In the genomic region with DNA sequence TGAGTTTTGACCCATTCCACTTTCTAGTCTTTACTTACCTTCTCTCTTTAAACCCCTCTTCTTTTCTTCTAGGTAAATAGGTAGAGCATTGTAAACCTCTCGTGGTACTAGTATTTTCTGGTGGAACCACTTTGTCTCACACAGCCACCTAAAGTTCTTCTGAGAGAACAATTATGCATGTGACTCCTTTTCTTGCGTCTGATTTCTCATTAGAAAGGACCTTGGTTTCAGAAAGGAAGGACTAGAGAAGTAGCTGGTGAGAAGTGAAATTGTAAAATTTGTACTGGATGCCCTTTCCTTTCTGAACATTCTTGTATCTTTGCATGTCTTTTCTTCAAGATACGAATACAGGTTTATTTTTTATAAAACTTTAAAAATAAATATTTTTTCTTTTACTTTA, we compare ENCODE assay signal across 23 cellular contexts.
DNase-seq lines count a peak whose midpoint lies in the region; ATAC-seq and TF ChIP-seq lines count a peak whose summit lies in the region.
"Had no signal": no experiment of that assay in that cellular context is flagged by ENCODE, and none has a peak within 500 bp of the region (broad histone marks: within the 10 kb centered on the region; RNA-seq: fewer than 3 reads in every experiment).

No MANE protein-coding gene starts in this region.

- no peak for DNase-seq in GM03348 (ENCODE audit: low spot score)
- no peak for DNase-seq in left cardiac atrium
- no peak for DNase-seq in activated CD4-positive, CD25-positive, alpha-beta regulatory T cell (lab: John Stamatoyannopoulos, UW)
- no peak for DNase-seq in glutamatergic neuron
- DNase-seq: activated CD4-positive, alpha-beta T cell treated with anti-CD3 and anti-CD28 coated beads for 48 hours; activated naive CD4-positive, alpha-beta T cell treated with anti-CD3 and anti-CD28 coated beads for 36 hours; activated T-cell treated with anti-CD3 and anti-CD28 coated beads, Interleukin-2, amount 50 U/mL, for 72 hours; amygdala; CD4-positive, CD25-positive, alpha-beta regulatory T cell; H7; NCI-H1436; NCI-H510A treated with DMSO at 0.1 percent for 48 hours; psoas muscle; stimulated activated CD4-positive, alpha-beta T cell treated with anti-CD3 and anti-CD28 coated beads, Interleukin-2, amount 100 ng/mL, for 24 hours; testis; uterus had no signal

- peaks cover 2% of the 10 kb centered on the region for H3K9me3 Mint-ChIP-seq in glutamatergic neuron (ENCODE audit: unreplicated experiment)

- intact Hi-C loops in left cardiac atrium (cut with DNase I), result no loop called here

- peak; percentile 73 for ATAC-seq in GM18907 (IDR thresholded peaks at IDR 0.05; ENCODE audit: unreplicated experiment)
- ATAC-seq in GM21526 (IDR thresholded peaks at IDR 0.05; ENCODE audit: low FRiP score, unreplicated experiment), result peak; percentile 70
- peak; percentile 65 for ATAC-seq in HG03460 (IDR thresholded peaks at IDR 0.05; ENCODE audit: unreplicated experiment)
- ATAC-seq in left cardiac atrium, result no peak
- ATAC-seq: activated T-cell treated with anti-CD3 and anti-CD28 coated beads, Interleukin-2, amount 50 U/mL, for 72 hours; psoas muscle; stimulated activated effector memory CD8-positive, alpha-beta T cell treated with anti-CD3 and anti-CD28 coated beads, Interleukin-12 subunit alpha, Interleukin-12 subunit beta, amount 100 ng/mL, for 72 hours had no signal

- no peaks in the 10 kb centered on the region for H3K4me1 Mint-ChIP-seq in glutamatergic neuron (ENCODE audit: low read depth, unreplicated experiment)
- H3K4me1 Mint-ChIP-seq: stimulated activated effector memory CD8-positive, alpha-beta T cell treated with anti-CD3 and anti-CD28 coated beads, Interleukin-12 subunit alpha, Interleukin-12 subunit beta, amount 100 ng/mL, for 72 hours had no signal

- H3K27ac Mint-ChIP-seq in glutamatergic neuron (ENCODE audit: unreplicated experiment), result no peak overlapping the region
- H3K27ac Mint-ChIP-seq: activated naive CD4-positive, alpha-beta T cell treated with anti-CD3 and anti-CD28 coated beads for 36 hours; activated T-cell treated with anti-CD3 and anti-CD28 coated beads, Interleukin-2, amount 50 U/mL, for 72 hours; dendritic cell treated with granulocyte-macrophage colony-stimulating factor and Interleukin-4, amounts not matched to agents 40 ng/mL and 50 ng/mL, for 4 days; IgD-negative memory B cell; stimulated activated effector memory CD8-positive, alpha-beta T cell treated with anti-CD3 and anti-CD28 coated beads, Interleukin-12 subunit alpha, Interleukin-12 subunit beta, amount 100 ng/mL, for 72 hours; T-helper 1 cell treated with Interleukin-12 subunit alpha and Interleukin-12 subunit beta and Interleukin-4 antibody, amounts not matched to agents 30 μg/mL and 1 μg/mL, for 36 hours had no signal

- TF ChIP-seq CTCF in glutamatergic neuron (IDR thresholded peaks at IDR 0.05; ENCODE audit: partially characterized antibody, unreplicated experiment), result no peak

- H3K27me3 Mint-ChIP-seq in glutamatergic neuron (ENCODE audit: unreplicated experiment), result no peaks in the 10 kb centered on the region
- H3K27me3 Mint-ChIP-seq: CD4-positive, CD25-positive, alpha-beta regulatory T cell; dendritic cell treated with granulocyte-macrophage colony-stimulating factor and Interleukin-4, amounts not matched to agents 40 ng/mL and 50 ng/mL, for 4 days; IgD-negative memory B cell had no signal

- peaks cover 5% of the 10 kb centered on the region for H3K36me3 Mint-ChIP-seq in glutamatergic neuron (ENCODE audit: unreplicated experiment)
- H3K36me3 Mint-ChIP-seq: stimulated activated effector memory CD8-positive, alpha-beta T cell treated with anti-CD3 and anti-CD28 coated beads, Interleukin-12 subunit alpha, Interleukin-12 subunit beta, amount 100 ng/mL, for 72 hours had no signal

- H3K4me3 Mint-ChIP-seq in glutamatergic neuron (ENCODE audit: unreplicated experiment), result no peak overlapping the region
- H3K4me3 Mint-ChIP-seq: activated naive CD4-positive, alpha-beta T cell treated with anti-CD3 and anti-CD28 coated beads for 36 hours; activated T-cell treated with anti-CD3 and anti-CD28 coated beads, Interleukin-2, amount 50 U/mL, for 72 hours; CD4-positive, CD25-positive, alpha-beta regulatory T cell; dendritic cell treated with granulocyte-macrophage colony-stimulating factor and Interleukin-4, amounts not matched to agents 40 ng/mL and 50 ng/mL, for 4 days; stimulated activated effector memory CD8-positive, alpha-beta T cell treated with anti-CD3 and anti-CD28 coated beads, Interleukin-12 subunit alpha, Interleukin-12 subunit beta, amount 100 ng/mL, for 72 hours; T-helper 1 cell treated with Interleukin-12 subunit alpha and Interleukin-12 subunit beta and Interleukin-4 antibody, amounts not matched to agents 30 μg/mL and 1 μg/mL, for 36 hours had no signal

Comparison
In these comparisons a context has a peak if more than half of its experiments do, and no peak if none do; other contexts are left out.
1. ATAC-seq: peak in GM18907 (single experiment), GM21526 (single experiment) and HG03460 (single experiment); none in left cardiac atrium (0 of 2).